In genomic region chr3:143529018-143529478, GRCh38 we compare ENCODE assay signal across 8 cellular contexts.
DNase-seq lines count a peak whose midpoint lies in the region; ATAC-seq and TF ChIP-seq lines count a peak whose summit lies in the region.

No MANE protein-coding gene starts in this region.

- peak; percentile 1 for DNase-seq in stimulated activated CD4-positive, alpha-beta T cell treated with anti-CD3 and anti-CD28 coated beads, Interleukin-12 subunit alpha, Interleukin-12 subunit beta, amount 100 ng/mL, for 4 hours
- no peak for DNase-seq in stimulated activated CD4-positive, alpha-beta T cell treated with anti-CD3 and anti-CD28 coated beads, Interleukin-4, amount 100 ng/mL, for 1 hour
- peak; percentile 74 for DNase-seq in germinal center (ENCODE audit: low spot score)
- DNase-seq in aorta = peak in 1 of 2 donors; percentile 52
- no peak for DNase-seq in GDM1 (lab: John Stamatoyannopoulos, UW)
- no peak for DNase-seq in MM.1S
- DNase-seq in cerebellar nuclear complex (lab: John Stamatoyannopoulos, UW) = no peak

- TF ChIP-seq CTCF in MM.1S (IDR thresholded peaks at IDR 0.05; ENCODE audit: low read length) = no peak

- H4K20me1 ChIP-seq in MM.1S (ENCODE audit: insufficient read depth, low read length) = no peaks in the 10 kb centered on the region

- H3K36me3 ChIP-seq in aorta (ENCODE audit: control insufficient read depth in 1 of 2, insufficient read depth in 2 of 2, low read length in 1 of 2) = no peaks in the 10 kb centered on the region
- no peaks in the 10 kb centered on the region for H3K36me3 ChIP-seq in MM.1S (replicated peaks; ENCODE audit: insufficient read depth, low read length)

- intact Hi-C loops in aorta (cut with DNase I) = no loop called here

- no peak overlapping the region for H3K4me2 ChIP-seq in MM.1S (ENCODE audit: low read depth, low read length)

- H3K4me3 ChIP-seq in aorta (ENCODE audit: low read length in 2 of 2) = no peak overlapping the region
- no peak overlapping the region for H3K4me3 ChIP-seq in MM.1S (ENCODE audit: low read length)

- H3K4me1 ChIP-seq in aorta (ENCODE audit: control insufficient read depth in 1 of 2, insufficient read depth in 2 of 2, low read length in 2 of 2) (peaks cover 0 to 2% of the 10 kb centered on the region in 2 donors), MM.1S (ENCODE audit: low read length) (no peaks in the 10 kb centered on the region)

- 5% methylated on average over 5 of the region's 5 CpGs for WGBS in aorta, 2 donors

- peaks cover 1% of the 10 kb centered on the region for H3K9me3 ChIP-seq in aorta (ENCODE audit: control insufficient read depth, low read length)
- no peaks in the 10 kb centered on the region for H3K9me3 ChIP-seq in MM.1S (replicated peaks; ENCODE audit: insufficient read depth, low read length)

- H2AFZ ChIP-seq in MM.1S (ENCODE audit: low read length) = no peak overlapping the region

- H3K27ac ChIP-seq in aorta (ENCODE audit: low read depth in 1 of 2, low read length in 2 of 2) = no peak overlapping the region
- H3K27ac ChIP-seq in MM.1S (ENCODE audit: low read length) = no peak overlapping the region

- ATAC-seq in HG03378 (IDR thresholded peaks at IDR 0.05; ENCODE audit: unreplicated experiment) (peak; percentile 91), aorta (ENCODE audit: low FRiP score) (peak; percentile 60)

- H3K9ac ChIP-seq in MM.1S (ENCODE audit: low read length) = no peak overlapping the region

- no peaks in the 10 kb centered on the region for H3K9me2 ChIP-seq in MM.1S (replicated peaks; ENCODE audit: insufficient read depth, low read length)

- no peaks in the 10 kb centered on the region for H3F3A ChIP-seq in MM.1S (ENCODE audit: insufficient read depth, low read length)

- H3K27me3 ChIP-seq in aorta (ENCODE audit: control insufficient read depth in 1 of 2, insufficient read depth in 2 of 2, low read length in 1 of 2) (no peaks in the 10 kb centered on the region), MM.1S (replicated peaks; ENCODE audit: insufficient read depth, low read length) (no peaks in the 10 kb centered on the region)

- no peaks in the 10 kb centered on the region for H3K79me2 ChIP-seq in MM.1S (ENCODE audit: low read length)

Comparison
In these comparisons a context has a peak if more than half of its experiments do, and no peak if none do; other contexts are left out.
1. DNase-seq: peak in stimulated activated CD4-positive, alpha-beta T cell treated with anti-CD3 and anti-CD28 coated beads, Interleukin-12 subunit alpha, Interleukin-12 subunit beta, amount 100 ng/mL, for 4 hours (single experiment) and germinal center (single experiment); none in stimulated activated CD4-positive, alpha-beta T cell treated with anti-CD3 and anti-CD28 coated beads, Interleukin-4, amount 100 ng/mL, for 1 hour (single experiment), GDM1 (single experiment), MM.1S (single experiment) and cerebellar nuclear complex (0 of 2).